In the genomic region with DNA sequence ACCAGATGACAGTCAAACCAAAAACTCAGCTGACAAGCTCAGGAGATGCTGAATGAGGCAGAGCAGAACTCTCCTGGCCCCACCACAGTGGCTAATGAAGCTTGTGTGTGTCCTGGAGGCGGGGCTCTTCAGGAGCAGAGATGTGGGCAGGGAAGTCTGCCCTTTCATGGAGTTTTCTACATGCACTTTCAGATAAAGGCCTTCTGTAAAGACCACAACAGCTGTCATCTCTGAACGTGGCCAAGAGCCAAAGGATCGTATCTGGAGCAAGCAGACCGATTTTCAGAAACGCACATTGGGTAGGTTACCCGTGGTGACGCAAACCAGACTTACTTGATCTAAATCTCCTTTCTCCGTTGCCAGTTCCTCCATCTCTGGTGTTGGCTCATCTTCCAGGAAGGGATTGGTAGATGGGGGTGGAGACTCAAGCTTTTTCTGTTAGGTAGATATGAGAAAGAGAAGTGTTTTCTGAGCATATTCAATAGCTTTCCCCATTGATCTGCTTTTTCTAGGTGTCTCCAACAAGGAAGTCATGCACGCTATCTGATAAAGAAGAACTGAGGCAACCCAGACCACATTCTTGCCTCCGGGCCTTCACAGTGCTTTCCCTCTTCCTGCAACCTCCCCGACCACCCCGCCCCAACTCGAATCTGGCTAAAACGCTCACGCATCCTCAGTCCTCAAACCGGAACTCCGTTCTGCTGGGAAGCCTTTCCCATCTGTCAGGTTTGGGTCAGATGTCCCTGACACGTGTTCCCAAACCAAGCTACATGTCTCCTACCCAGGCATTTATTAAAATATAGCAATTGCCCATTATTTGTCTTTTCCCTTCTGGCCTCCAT, we compare ENCODE assay signal across 13 cellular contexts.
DNase-seq lines count a peak whose midpoint lies in the region; ATAC-seq, FAIRE-seq and TF ChIP-seq lines count a peak whose summit lies in the region.
"Had no signal": no experiment of that assay in that cellular context is flagged by ENCODE, and none has a peak within 500 bp of the region (broad histone marks: within the 10 kb centered on the region; RNA-seq: fewer than 3 reads in every experiment).

No MANE protein-coding gene starts in this region.

- H3K27ac ChIP-seq in K562 (ENCODE audit: extremely low read depth, low read depth, low read length) (peak overlapping the region; percentile 82), mesenchymal stem cell (ENCODE audit: low read length, poor library complexity, severe bottlenecking) (no peak overlapping the region)

- POLR2A ChIA-PET in K562 (lab: Yijun Ruan, JAX): interaction anchor here (0.6 to 1.3 kb wide), 4 partner anchors 15 to 1028 kb away, joined by 3 to 6 read pairs (median 3); no protein-coding TSS in a partner anchor

- H3K9me3 ChIP-seq in K562 (replicated peaks; ENCODE audit: control insufficient read depth, insufficient read depth, low read depth, low read length): no peaks in the 10 kb centered on the region
- no peaks in the 10 kb centered on the region for H3K9me3 ChIP-seq in mesenchymal stem cell (ENCODE audit: control insufficient read depth, low read length)

- no peak overlapping the region for H2BK12ac ChIP-seq in mesenchymal stem cell (ENCODE audit: low read length in 2 of 2)

- DNase-seq in SKM-1 treated with dmso at 0.1 percent for 144 hours (lab: John Stamatoyannopoulos, UW; ENCODE audit: unreplicated experiment): peak; percentile 10
- DNase-seq in SKM-1 (lab: John Stamatoyannopoulos, UW; ENCODE audit: unreplicated experiment): no peak
- peak; percentile 74 to 95 (median 78) for DNase-seq in K562 (ENCODE audit: extremely low read depth in 1 of 4, low spot score in 3 of 4)
- peak; percentile 29 for DNase-seq in mesenchymal stem cell
- DNase-seq in ureter (ENCODE audit: low spot score): peak; percentile 49
- DNase-seq in AG08395 (ENCODE audit: low spot score): no peak
- no peak for DNase-seq in effector CD8-positive, alpha-beta T cell (lab: John Stamatoyannopoulos, UW)
- no peak for DNase-seq in superior temporal gyrus (ENCODE audit: extremely low spot score)
- DNase-seq: activated gamma-delta T cell, endodermal cell, left cardiac atrium had no signal

- H3K4ac ChIP-seq in mesenchymal stem cell (ENCODE audit: low read depth in 1 of 2, low read length in 2 of 2): no peak overlapping the region

- H3K9ac ChIP-seq in K562 (ENCODE audit: insufficient read depth in 1 of 2, low read depth in 2 of 2, low read length in 2 of 2) (peak overlapping the region in 1 of 2 experiments; percentile 51; a peak in 2 of 4 replicates), mesenchymal stem cell (ENCODE audit: low read length) (no peak overlapping the region)

- TF ChIP-seq CTCF in K562 (IDR thresholded peaks at IDR 0.05 in 2 of 3, conservative IDR thresholded peaks at IDR 0.05 in 1 of 3; ENCODE audit: insufficient read depth in 2 of 3, low read depth in 1 of 3, low read length in 3 of 3): no peak

- H2AFZ ChIP-seq in K562 (ENCODE audit: low read depth, low read length) (peak overlapping the region; percentile 38; the same call in 1 of the 2 replicates), mesenchymal stem cell (ENCODE audit: low read depth, low read length) (no peak overlapping the region)

- CTCF ChIA-PET in K562 (lab: Yijun Ruan, JAX; ENCODE audit: low intra/inter-chr PET ratio): no interaction called here

- H3K4me1 ChIP-seq in K562 (replicated peaks in 1 of 2; ENCODE audit: control insufficient read depth in 2 of 2, insufficient read depth in 2 of 2, low read length in 2 of 2) (peaks cover 28 to 51% of the 10 kb centered on the region in 2 experiments), mesenchymal stem cell (ENCODE audit: control insufficient read depth, insufficient read depth, low read depth, low read length) (peaks cover 14% of the 10 kb centered on the region)

- no peaks in the 10 kb centered on the region for H3K79me2 ChIP-seq in K562 (ENCODE audit: control insufficient read depth, insufficient read depth, low read length)

- H3K9me1 ChIP-seq in K562 (ENCODE audit: control insufficient read depth, insufficient read depth, low read length): no peaks in the 10 kb centered on the region

- no peak overlapping the region for H3K23ac ChIP-seq in mesenchymal stem cell (ENCODE audit: low read length in 2 of 2)

- H4K8ac ChIP-seq in mesenchymal stem cell (ENCODE audit: low read length): no peak overlapping the region

- H3K4me2 ChIP-seq in K562 (ENCODE audit: insufficient read depth, low read length) (peak overlapping the region; percentile 69), mesenchymal stem cell (ENCODE audit: low read length, poor library complexity, severe bottlenecking) (no peak overlapping the region)

- H3K79me1 ChIP-seq in mesenchymal stem cell (replicated peaks; ENCODE audit: low read length, poor library complexity, severe bottlenecking): no peaks in the 10 kb centered on the region

- intact Hi-C loops in K562 (cut with micrococcal nuclease): no loop called here

- H4K91ac ChIP-seq in mesenchymal stem cell (ENCODE audit: low read length): no peak overlapping the region

- no peak overlapping the region for H2BK5ac ChIP-seq in mesenchymal stem cell (ENCODE audit: low read depth, low read length, poor library complexity, severe bottlenecking)

- no peak overlapping the region for H3K18ac ChIP-seq in mesenchymal stem cell (ENCODE audit: low read depth in 1 of 2, low read length in 2 of 2)

- ATAC-seq in K562: peak; percentile 96
- ATAC-seq: HepG2 had no signal

- in situ Hi-C loops in K562 (cut with MboI): no loop called here

- H2BK120ac ChIP-seq in mesenchymal stem cell (ENCODE audit: low read depth, low read length): no peak overlapping the region

- H3K4me3 ChIP-seq in K562: no peak overlapping the region
- no peak overlapping the region for H3K4me3 ChIP-seq in mesenchymal stem cell (ENCODE audit: insufficient read depth in 1 of 2, low read depth in 1 of 2, low read length in 2 of 2)

- H3K36me3 ChIP-seq in K562 (ENCODE audit: control insufficient read depth, insufficient read depth, low read length) (peaks cover 12% of the 10 kb centered on the region), mesenchymal stem cell (ENCODE audit: control insufficient read depth in 1 of 2, insufficient read depth in 2 of 2, low read depth in 1 of 2, low read length in 2 of 2) (peaks cover 30 to 41% of the 10 kb centered on the region in 2 experiments)

- 1% methylated on average over 16 of the region's 18 CpGs for WGBS in K562 (ENCODE audit: insufficient coverage, low coverage, missing lambda C conversion rate)
- 94% methylated on average over 18 of the region's 18 CpGs for WGBS in mesenchymal stem cell

- H3K27me3 ChIP-seq in K562 (ENCODE audit: control insufficient read depth in 2 of 2, insufficient read depth in 2 of 2, low read length in 2 of 2): no peaks in the 10 kb centered on the region
- H3K27me3 ChIP-seq in mesenchymal stem cell (ENCODE audit: control insufficient read depth in 1 of 2, insufficient read depth in 1 of 2, low read length in 2 of 2): no peaks in the 10 kb centered on the region

- no peak for TF ChIP-seq POLR2A in K562 (conservative IDR thresholded peaks at IDR 0.05)

- H4K20me1 ChIP-seq in K562 (replicated peaks; ENCODE audit: control insufficient read depth, insufficient read depth, low read length): 0 out of 2 replicates have a peak, but pooled peaks cover 4% of the 10 kb centered on the region

- TF ChIP-seq RAD21 in K562 (CRISPR knock-in tag; conservative IDR thresholded peaks at IDR 0.05 in 1 of 2, IDR thresholded peaks at IDR 0.05 in 1 of 2): no peak

- no peak overlapping the region for H3K14ac ChIP-seq in mesenchymal stem cell (ENCODE audit: low read length in 2 of 2)

- no TSS peak for BruUV-seq in K562 (replicated peaks; lab: Mats Ljungman, UMichigan)

- H2BK15ac ChIP-seq in mesenchymal stem cell (ENCODE audit: low read depth, poor library complexity, severe bottlenecking): no peak overlapping the region

- TF ChIP-seq EP300 in K562 (IDR thresholded peaks at IDR 0.05; ENCODE audit: low read length): peak; percentile 95

- peak; percentile 100 for FAIRE-seq in K562 (lab: Jason Lieb, UNC)
- FAIRE-seq: A204.1, HepG2 had no signal

- no peak overlapping the region for H2AK5ac ChIP-seq in mesenchymal stem cell (ENCODE audit: low read length, severe bottlenecking)

TF ChIP-seq in K562, 482 proteins besides CTCF, POLR2A, EP300 and RAD21 (continues in another document):
- TF ChIP-seq ATF7 (IDR thresholded peaks at IDR 0.05) (peak; percentile 91), ETV6 (IDR thresholded peaks at IDR 0.05; ENCODE audit: borderline replicate concordance in 1 of 2, low read depth in 2 of 2, low read length in 1 of 2) (no peak), ETV6 (CRISPR knock-in tag; IDR thresholded peaks at IDR 0.05; ENCODE audit: borderline replicate concordance) (no peak), ZNF785 (CRISPR knock-in tag; IDR thresholded peaks at IDR 0.05) (no peak), TARDBP (IDR thresholded peaks at IDR 0.05) (peak; percentile 76; the same call in 1 of the 2 replicates), U2AF1 (optimal IDR thresholded peaks at IDR 0.05; ENCODE audit: low read depth, low read length) (no peak), TEAD4 (IDR thresholded peaks at IDR 0.05; ENCODE audit: low read length) (peak; percentile 99), TEAD4 (CRISPR knock-in tag; IDR thresholded peaks at IDR 0.05; ENCODE audit: borderline replicate concordance) (no peak), EGR1 (conservative IDR thresholded peaks at IDR 0.05) (peak; percentile 40), ZNF165 (CRISPR knock-in tag; IDR thresholded peaks at IDR 0.05; ENCODE audit: borderline replicate concordance) (no peak), ZFX (CRISPR knock-in tag; IDR thresholded peaks at IDR 0.05) (no peak), NCOA2 (IDR thresholded peaks at IDR 0.05; ENCODE audit: partially characterized antibody in 2 of 2) (peak in 1 of 2 experiments; percentile 28), ZNF408 (CRISPR knock-in tag; IDR thresholded peaks at IDR 0.05; ENCODE audit: low read depth) (no peak)
- TF ChIP-seq, protein P1, sequence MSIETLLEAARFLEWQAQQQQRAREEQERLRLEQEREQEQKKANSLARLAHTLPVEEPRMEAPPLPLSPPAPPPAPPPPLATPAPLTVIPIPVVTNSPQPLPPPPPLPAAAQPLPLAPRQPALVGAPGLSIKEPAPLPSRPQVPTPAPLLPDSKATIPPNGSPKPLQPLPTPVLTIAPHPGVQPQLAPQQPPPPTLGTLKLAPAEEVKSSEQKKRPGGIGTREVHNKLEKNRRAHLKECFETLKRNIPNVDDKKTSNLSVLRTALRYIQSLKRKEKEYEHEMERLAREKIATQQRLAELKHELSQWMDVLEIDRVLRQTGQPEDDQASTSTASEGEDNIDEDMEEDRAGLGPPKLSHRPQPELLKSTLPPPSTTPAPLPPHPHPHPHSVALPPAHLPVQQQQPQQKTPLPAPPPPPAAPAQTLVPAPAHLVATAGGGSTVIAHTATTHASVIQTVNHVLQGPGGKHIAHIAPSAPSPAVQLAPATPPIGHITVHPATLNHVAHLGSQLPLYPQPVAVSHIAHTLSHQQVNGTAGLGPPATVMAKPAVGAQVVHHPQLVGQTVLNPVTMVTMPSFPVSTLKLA (conservative IDR thresholded peaks at IDR 0.05): peak; percentile 27 to 70; a peak in 3 of 4 replicates

Comparison
In these comparisons a context has a peak if more than half of its experiments do, and no peak if none do; other contexts are left out.
1. DNase-seq: peak in SKM-1 treated with dmso at 0.1 percent for 144 hours (single experiment), K562 (4 of 4), mesenchymal stem cell (single experiment) and ureter (single experiment); none in SKM-1 (single experiment), AG08395 (single experiment), effector CD8-positive, alpha-beta T cell (single experiment) and superior temporal gyrus (single experiment).